ENCODE assay signal across 11 cellular contexts in the genomic region with DNA sequence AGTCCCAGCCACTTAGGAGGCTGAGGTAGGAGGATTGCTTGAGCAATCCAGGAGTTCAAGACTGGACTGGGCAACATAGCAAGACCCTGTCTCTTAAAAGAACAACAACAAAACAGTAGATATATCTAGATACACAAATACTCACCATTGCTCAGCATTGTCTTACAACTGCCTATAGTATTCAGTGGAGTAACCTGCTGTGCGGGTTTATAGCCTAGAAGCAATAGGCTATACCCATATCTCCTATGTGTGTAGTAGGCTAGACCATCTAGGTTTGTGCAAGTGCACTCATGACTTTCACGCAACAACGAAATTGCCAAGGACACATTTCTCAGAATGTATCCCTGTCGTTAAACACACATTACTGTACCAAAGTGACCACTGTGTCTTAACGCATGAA.
"Had no signal": no experiment of that assay in that cellular context is flagged by ENCODE, and none has a peak within 500 bp of the region (broad histone marks: within the 10 kb centered on the region; RNA-seq: fewer than 3 reads in every experiment).

No MANE protein-coding gene starts in this region.

- FAIRE-seq: H1, H54 had no signal

- H3K9me3 Mint-ChIP-seq: GM23338, H9, HFFc6 had no signal

- H3K4me1 Mint-ChIP-seq: GM23338, H9 had no signal

- H3K4me3 Mint-ChIP-seq: GM23338, H9, HFFc6 had no signal

- ATAC-seq: GM23338, HCT116 had no signal

- DNase-seq: GM23248, GOT3, H7, H9, HCEC 1CT, HFFc6 had no signal

- H3K9ac ChIP-seq: GM23248 had no signal

- H3K36me3 ChIP-seq: HAP-1 had no signal

- H2AFZ ChIP-seq: GM23248, GM23338 had no signal

- H3K4me1 ChIP-seq: HAP-1 had no signal

- H3K4me3 ChIP-seq: GM23248, GM23338, HAP-1 had no signal

- H3K27ac ChIP-seq: GM23248 had no signal

- H3K9me3 ChIP-seq: HAP-1 had no signal

- H3K4me2 ChIP-seq: GM23338 had no signal

- H3K27ac Mint-ChIP-seq: GM23338, H9, HFFc6 had no signal
